Comparison of ENCODE assay signal across 8 cellular contexts in the genomic region with DNA sequence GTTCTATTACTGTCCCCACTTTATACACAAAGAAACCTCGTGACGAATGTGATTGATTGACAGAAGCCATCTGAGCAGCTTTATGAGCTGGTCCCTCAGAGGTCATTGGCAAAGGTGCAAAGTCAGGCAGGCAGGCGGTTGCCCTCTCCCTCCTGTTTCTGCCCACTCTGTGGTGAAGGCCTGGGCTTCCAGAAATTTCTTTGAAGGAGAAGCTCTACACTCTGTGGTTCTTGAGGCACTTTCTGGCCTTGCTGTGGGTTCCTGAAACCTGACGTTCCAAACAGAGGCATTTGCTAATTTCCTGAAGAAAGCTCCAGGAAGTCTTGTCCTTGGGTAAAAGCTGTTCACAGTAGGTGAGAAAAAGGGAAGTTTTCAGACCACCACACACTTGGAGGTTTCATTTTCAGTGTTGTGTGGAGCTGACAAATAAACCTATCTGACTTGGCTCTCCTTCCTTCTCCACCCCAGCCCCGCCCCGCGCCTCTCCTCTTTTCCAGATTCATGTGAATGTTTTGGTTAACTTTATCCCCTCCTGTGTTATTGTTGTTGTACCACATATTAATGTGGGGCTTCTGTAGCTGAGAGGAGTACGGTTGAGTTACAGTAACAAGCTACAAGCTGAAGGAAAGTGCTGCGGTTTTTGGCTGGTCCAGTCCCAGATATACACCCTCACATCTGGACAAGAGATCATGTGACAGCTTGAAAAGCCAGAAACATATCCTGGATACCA.
A peak's percentile ranks its signal among the peaks of the same experiment; 100 is the strongest.
DNase-seq lines count a peak whose midpoint lies in the region; ATAC-seq and FAIRE-seq lines count a peak whose summit lies in the region.

No MANE protein-coding gene starts in this region.

- DNase-seq in activated CD4-positive, alpha-beta T cell treated with anti-CD3 and anti-CD28 coated beads, Interleukin-2, amount 10 ng/mL, durations not matched to agents 7 days and 5 days = no peak
- DNase-seq in activated CD4-positive, alpha-beta T cell treated with anti-CD3 and anti-CD28 coated beads for 1 hour = no peak
- peak in 1 of 2 donors; percentile 27 for DNase-seq in activated T-cell treated with anti-CD3 and anti-CD28 coated beads, Interleukin-2, amount 50 U/mL, for 72 hours
- DNase-seq in naive B cell (peak; percentile 11), NCI-H2227 treated with DMSO at 0.1 percent for 48 hours (lab: John Stamatoyannopoulos, UW) (no peak), RCC 7860 (ENCODE audit: low spot score) (no peak)
- DNase-seq in stimulated activated CD4-positive, alpha-beta T cell treated with anti-CD3 and anti-CD28 coated beads, Interleukin-12 subunit alpha, Interleukin-12 subunit beta, amount 100 ng/mL, for 4 hours = no peak

- peaks cover 5% of the 10 kb centered on the region for H3K9me3 Mint-ChIP-seq in activated CD4-positive, alpha-beta T cell treated with anti-CD3 and anti-CD28 coated beads, Interleukin-2, amount 10 ng/mL, durations not matched to agents 7 days and 5 days
- peaks cover 0 to 1% of the 10 kb centered on the region in 2 donors for H3K9me3 Mint-ChIP-seq in activated T-cell treated with anti-CD3 and anti-CD28 coated beads, Interleukin-2, amount 50 U/mL, for 72 hours
- peaks cover 0 to 4% (median 0%) of the 10 kb centered on the region in 7 donors for H3K9me3 Mint-ChIP-seq in naive B cell

- CTCF ChIA-PET in activated CD4-positive, alpha-beta T cell treated with anti-CD3 and anti-CD28 coated beads, Interleukin-2, amount 10 ng/mL, durations not matched to agents 7 days and 5 days (lab: Charles Lee) = interaction anchor here (0.7 to 1.1 kb wide), 2 partner anchors 8 to 170 kb away, joined by 3 to 4 read pairs; no protein-coding TSS in a partner anchor

- H3K36me3 Mint-ChIP-seq in activated CD4-positive, alpha-beta T cell treated with anti-CD3 and anti-CD28 coated beads, Interleukin-2, amount 10 ng/mL, durations not matched to agents 7 days and 5 days (ENCODE audit: low read depth) = no peaks in the 10 kb centered on the region
- no peaks in the 10 kb centered on the region for H3K36me3 Mint-ChIP-seq in activated T-cell treated with anti-CD3 and anti-CD28 coated beads, Interleukin-2, amount 50 U/mL, for 72 hours (ENCODE audit: insufficient read depth in 2 of 2)
- H3K36me3 Mint-ChIP-seq in naive B cell = no peaks in the 10 kb centered on the region

- H3K4me3 Mint-ChIP-seq in activated CD4-positive, alpha-beta T cell treated with anti-CD3 and anti-CD28 coated beads, Interleukin-2, amount 10 ng/mL, durations not matched to agents 7 days and 5 days = no peak overlapping the region
- H3K4me3 Mint-ChIP-seq in activated T-cell treated with anti-CD3 and anti-CD28 coated beads, Interleukin-2, amount 50 U/mL, for 72 hours = peak overlapping the region; percentile 27 to 47
- peak overlapping the region; percentile 24 to 87 (median 68) for H3K4me3 Mint-ChIP-seq in naive B cell

- peaks cover 35% of the 10 kb centered on the region for H3K4me1 Mint-ChIP-seq in activated CD4-positive, alpha-beta T cell treated with anti-CD3 and anti-CD28 coated beads, Interleukin-2, amount 10 ng/mL, durations not matched to agents 7 days and 5 days
- peaks cover 50% of the 10 kb centered on the region for H3K4me1 Mint-ChIP-seq in activated T-cell treated with anti-CD3 and anti-CD28 coated beads, Interleukin-2, amount 50 U/mL, for 72 hours (ENCODE audit: low read depth)
- H3K4me1 Mint-ChIP-seq in naive B cell = peaks cover 17 to 30% (median 27%) of the 10 kb centered on the region in 3 donors

- peak overlapping the region; percentile 80 for H3K27ac Mint-ChIP-seq in activated CD4-positive, alpha-beta T cell treated with anti-CD3 and anti-CD28 coated beads, Interleukin-2, amount 10 ng/mL, durations not matched to agents 7 days and 5 days
- no peak overlapping the region for H3K27ac Mint-ChIP-seq in activated T-cell treated with anti-CD3 and anti-CD28 coated beads, Interleukin-2, amount 50 U/mL, for 72 hours
- H3K27ac Mint-ChIP-seq in naive B cell = peak overlapping the region in 5 of 6 donors; percentile 48 to 73 (median 70)

- H3K27me3 Mint-ChIP-seq in activated CD4-positive, alpha-beta T cell treated with anti-CD3 and anti-CD28 coated beads, Interleukin-2, amount 10 ng/mL, durations not matched to agents 7 days and 5 days = no peaks in the 10 kb centered on the region
- no peaks in the 10 kb centered on the region for H3K27me3 Mint-ChIP-seq in activated T-cell treated with anti-CD3 and anti-CD28 coated beads, Interleukin-2, amount 50 U/mL, for 72 hours (ENCODE audit: low read depth)
- H3K27me3 Mint-ChIP-seq in naive B cell = no peaks in the 10 kb centered on the region

- POLR2A ChIA-PET in activated CD4-positive, alpha-beta T cell treated with anti-CD3 and anti-CD28 coated beads, Interleukin-2, amount 10 ng/mL, durations not matched to agents 7 days and 5 days (lab: Charles Lee) = no interaction called here

- no peak for FAIRE-seq in RCC 7860 (lab: Jason Lieb, UNC)

- ATAC-seq in HG03196 (IDR thresholded peaks at IDR 0.05; ENCODE audit: unreplicated experiment) = peak; percentile 46
- peak; percentile 54 to 60 for ATAC-seq in activated T-cell treated with anti-CD3 and anti-CD28 coated beads, Interleukin-2, amount 50 U/mL, for 72 hours (replicated peaks in 1 of 2)
- ATAC-seq in naive B cell (ENCODE audit: low read depth in 2 of 2) = peak; percentile 66 to 79
